In the genomic region with DNA sequence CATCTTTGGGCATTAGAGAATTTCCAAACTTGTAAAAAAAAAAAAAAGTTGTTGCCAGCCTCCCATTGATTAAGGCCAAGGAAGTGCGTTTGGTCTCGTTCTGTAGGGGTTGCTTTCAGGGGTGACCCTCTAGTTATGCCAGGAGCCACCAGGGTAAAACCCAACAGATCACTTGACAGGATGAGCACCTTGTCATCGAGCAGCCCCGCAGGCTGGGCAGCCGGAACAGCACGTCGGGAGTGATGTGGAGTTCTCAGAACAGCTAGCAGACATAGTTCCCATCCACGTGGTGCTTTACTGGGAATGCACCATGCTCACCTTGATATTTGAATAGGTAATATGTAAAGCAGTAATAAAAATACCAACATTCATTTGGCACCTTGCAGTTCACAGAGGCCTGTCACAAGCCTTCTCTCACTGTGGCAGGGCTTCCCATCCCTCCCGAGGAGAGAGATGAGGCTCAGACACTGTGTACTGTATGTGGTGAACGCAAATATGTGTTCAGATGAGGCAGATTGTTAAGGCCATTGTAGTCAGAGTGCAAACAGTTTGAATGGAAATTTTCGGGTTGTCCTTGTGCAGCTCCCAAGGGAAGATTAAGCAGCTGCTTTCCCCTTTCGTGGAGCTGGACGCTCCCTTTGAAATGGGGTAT, we compare ENCODE assay signal across 16 cellular contexts.
A peak's percentile ranks its signal among the peaks of the same experiment; 100 is the strongest.
DNase-seq lines count a peak whose midpoint lies in the region; ATAC-seq and TF ChIP-seq lines count a peak whose summit lies in the region.
"Had no signal": no experiment of that assay in that cellular context is flagged by ENCODE, and none has a peak within 500 bp of the region (broad histone marks: within the 10 kb centered on the region; RNA-seq: fewer than 3 reads in every experiment).

No MANE protein-coding gene starts in this region.

- H2BK12ac ChIP-seq in H9 (ENCODE audit: insufficient read length, low read depth, low read length): no peak overlapping the region

- H3K27ac ChIP-seq in H9 (ENCODE audit: insufficient read length, low read depth, low read length) (no peak overlapping the region), neural progenitor cell (peak overlapping the region; percentile 47)
- H3K27ac ChIP-seq: adrenal gland, esophagus squamous epithelium, left ventricle myocardium inferior had no signal

- H3K27me3 ChIP-seq in H9 (ENCODE audit: insufficient read depth, low read length) (no peaks in the 10 kb centered on the region), neural progenitor cell (no peaks in the 10 kb centered on the region)
- H3K27me3 ChIP-seq: adrenal gland, esophagus squamous epithelium had no signal

- no peak overlapping the region for H3K18ac ChIP-seq in H9 (ENCODE audit: insufficient read length, low read depth, low read length)

- no peak overlapping the region for H3K4ac ChIP-seq in H9 (ENCODE audit: low read depth, low read length)

- H3K79me1 ChIP-seq in H9 (ENCODE audit: insufficient read depth, low read depth, low read length, poor library complexity, severe bottlenecking): no peaks in the 10 kb centered on the region

- peaks cover 8% of the 10 kb centered on the region for H3K36me3 ChIP-seq in neural progenitor cell
- H3K36me3 ChIP-seq: adrenal gland, left ventricle myocardium inferior had no signal

- H3K14ac ChIP-seq in H9 (ENCODE audit: insufficient read depth, low read length): no peak overlapping the region

- H3K36me3 Mint-ChIP-seq in H9 (ENCODE audit: insufficient read depth in 1 of 3, low read depth in 3 of 3) (peaks cover 40 to 65% (median 61%) of the 10 kb centered on the region in 3 experiments), neural progenitor cell (peaks cover 12% of the 10 kb centered on the region)

- H4K8ac ChIP-seq in H9 (replicated peaks; ENCODE audit: insufficient read length, low read depth, low read length): no peak overlapping the region

- no peak overlapping the region for H2AK5ac ChIP-seq in H9 (ENCODE audit: insufficient read length, low read length)

- H3T11ph ChIP-seq in H9 (ENCODE audit: low read length): no peak overlapping the region

- H3K4me1 Mint-ChIP-seq in H9 (no peaks in the 10 kb centered on the region; a peak in 1 of 4 replicates), neural progenitor cell (no peaks in the 10 kb centered on the region)

- H3K27ac Mint-ChIP-seq in H9: peak overlapping the region in 2 of 3 experiments; percentile 70 to 81; a peak in 1 of 7 replicates
- no peak overlapping the region for H3K27ac Mint-ChIP-seq in neural progenitor cell

- H3K9me3 ChIP-seq in H9 (ENCODE audit: control insufficient read depth, low read depth, low read length): no peaks in the 10 kb centered on the region
- H3K9me3 ChIP-seq in neural progenitor cell (ENCODE audit: low read depth): peaks cover 6% of the 10 kb centered on the region
- H3K9me3 ChIP-seq: adrenal gland had no signal

- H3K79me2 ChIP-seq in H9 (ENCODE audit: insufficient read depth, low read length) (0 out of 2 replicates have a peak, but pooled peaks cover 2% of the 10 kb centered on the region), neural progenitor cell (ENCODE audit: low read depth) (peaks cover 9% of the 10 kb centered on the region)

- H2AFZ ChIP-seq in H9 (ENCODE audit: low read length): no peak overlapping the region
- H2AFZ ChIP-seq in neural progenitor cell (replicated peaks): no peak overlapping the region

- no peak for ATAC-seq in HG03196 (IDR thresholded peaks at IDR 0.05; ENCODE audit: unreplicated experiment)

- H2BK5ac ChIP-seq in H9 (ENCODE audit: insufficient read length, low read length): no peak overlapping the region

- no peaks in the 10 kb centered on the region for H3K23me2 ChIP-seq in H9 (ENCODE audit: insufficient read length, low read depth, low read length, poor library complexity, severe bottlenecking)

- no peak overlapping the region for H4K5ac ChIP-seq in H9 (ENCODE audit: insufficient read length, low read depth, low read length)

- no peak overlapping the region for H2BK20ac ChIP-seq in H9 (ENCODE audit: low read depth, low read length, poor library complexity, severe bottlenecking)

- no peak overlapping the region for H3K4me3 Mint-ChIP-seq in H9
- no peak overlapping the region for H3K4me3 Mint-ChIP-seq in neural progenitor cell

- WGBS in H9 (ENCODE audit: extremely low coverage, insufficient read length, low lambda C conversion rate): no CpG with 5 or more reads among the region's 13 CpGs

- no peak overlapping the region for H3K4me3 ChIP-seq in neural progenitor cell
- H3K4me3 ChIP-seq: adrenal gland, esophagus squamous epithelium, left ventricle myocardium inferior had no signal

- no peak overlapping the region for H2BK15ac ChIP-seq in H9 (ENCODE audit: low read depth, low read length)

- no peak for TF ChIP-seq CTCF in H9 (conservative IDR thresholded peaks at IDR 0.05)
- TF ChIP-seq CTCF in neural progenitor cell (IDR thresholded peaks at IDR 0.05): no peak

- no peak overlapping the region for H4K91ac ChIP-seq in H9 (ENCODE audit: insufficient read length, low read depth, low read length)

- H3K9me3 Mint-ChIP-seq in H9 (peaks cover 3 to 11% of the 10 kb centered on the region in 2 experiments; a peak in 2 of 5 replicates), neural progenitor cell (peaks cover 17% of the 10 kb centered on the region)

- no peak overlapping the region for H3K23ac ChIP-seq in H9 (ENCODE audit: insufficient read length, low read depth, low read length)

- H3K4me2 ChIP-seq in H9 (ENCODE audit: insufficient read depth, insufficient read length, low read length) (no peak overlapping the region), neural progenitor cell (no peak overlapping the region)

- H2BK120ac ChIP-seq in H9 (ENCODE audit: low read depth, low read length, poor library complexity, severe bottlenecking): no peak overlapping the region

- H4K20me1 ChIP-seq in H9 (ENCODE audit: control insufficient read depth, insufficient read depth, insufficient read length): no peaks in the 10 kb centered on the region
- no peaks in the 10 kb centered on the region for H4K20me1 ChIP-seq in neural progenitor cell (ENCODE audit: low read depth)

- H3K9ac ChIP-seq in H9 (ENCODE audit: extremely low read depth, insufficient read length, low read length): no peak overlapping the region
- no peak overlapping the region for H3K9ac ChIP-seq in neural progenitor cell

- H3K56ac ChIP-seq in H9 (ENCODE audit: insufficient read length, low read depth, low read length): no peak overlapping the region

- no peaks in the 10 kb centered on the region for H3K4me1 ChIP-seq in H9 (ENCODE audit: insufficient read depth, low read length)
- peaks cover 8% of the 10 kb centered on the region for H3K4me1 ChIP-seq in neural progenitor cell

- peaks cover 16% of the 10 kb centered on the region for H3F3A ChIP-seq in neural progenitor cell (ENCODE audit: low read depth)

- DNase-seq in NCI-H2029 (lab: John Stamatoyannopoulos, UW): peak; percentile 75
- no peak for DNase-seq in NCI-H2029 treated with DMSO at 0.1 percent for 48 hours (lab: John Stamatoyannopoulos, UW)
- DNase-seq in H9: no peak
- DNase-seq in SHP77 (lab: John Stamatoyannopoulos, UW): peak; percentile 35 to 53
- DNase-seq in neural progenitor cell (ENCODE audit: low spot score): peak; percentile 27
- no peak for DNase-seq in HuH-7 (ENCODE audit: low spot score)
- DNase-seq in dermis blood vessel endothelial cell: no peak
- DNase-seq: activated CD4-positive, alpha-beta T cell treated with anti-CD3 and anti-CD28 coated beads for 48 hours; adrenal gland; DMS79; effector CD4-positive, alpha-beta T cell; esophagus squamous epithelium; left ventricle myocardium inferior; NCI-H1105; SW 1271 had no signal

- H3K27me3 Mint-ChIP-seq in H9 (ENCODE audit: low read depth) (no peaks in the 10 kb centered on the region), neural progenitor cell (ENCODE audit: insufficient read depth, low read depth) (peaks cover 3% of the 10 kb centered on the region)

Comparison
In these comparisons a context has a peak if more than half of its experiments do, and no peak if none do; other contexts are left out.
1. DNase-seq: peak in NCI-H2029 (single experiment), SHP77 (2 of 2) and neural progenitor cell (single experiment); none in NCI-H2029 treated with DMSO at 0.1 percent for 48 hours (single experiment), H9 (single experiment), HuH-7 (single experiment) and dermis blood vessel endothelial cell (single experiment).